Comparison of ENCODE assay signal across 2 cellular contexts in genomic region chr1:22706100-22706499, GRCh38. TPM values are rescaled to one million over a fixed set of nuclear protein-coding genes. Genes with fewer than 3 reads are reported as not detected.
"Had no signal": no experiment of that assay in that cellular context is flagged by ENCODE, and none has a peak within 500 bp of the region (broad histone marks: within the 10 kb centered on the region; RNA-seq: fewer than 3 reads in every experiment).

No MANE protein-coding gene starts in this region.

RNA-seq across cellular contexts. Expression of gene C1QB, which starts 53.1 kb away (rescaled TPM):
- total RNA-seq: G401 had no signal
- polyA plus RNA-seq: GM12878 had no signal
